2 cellular contexts compared by ENCODE assay signal in the genomic region with DNA sequence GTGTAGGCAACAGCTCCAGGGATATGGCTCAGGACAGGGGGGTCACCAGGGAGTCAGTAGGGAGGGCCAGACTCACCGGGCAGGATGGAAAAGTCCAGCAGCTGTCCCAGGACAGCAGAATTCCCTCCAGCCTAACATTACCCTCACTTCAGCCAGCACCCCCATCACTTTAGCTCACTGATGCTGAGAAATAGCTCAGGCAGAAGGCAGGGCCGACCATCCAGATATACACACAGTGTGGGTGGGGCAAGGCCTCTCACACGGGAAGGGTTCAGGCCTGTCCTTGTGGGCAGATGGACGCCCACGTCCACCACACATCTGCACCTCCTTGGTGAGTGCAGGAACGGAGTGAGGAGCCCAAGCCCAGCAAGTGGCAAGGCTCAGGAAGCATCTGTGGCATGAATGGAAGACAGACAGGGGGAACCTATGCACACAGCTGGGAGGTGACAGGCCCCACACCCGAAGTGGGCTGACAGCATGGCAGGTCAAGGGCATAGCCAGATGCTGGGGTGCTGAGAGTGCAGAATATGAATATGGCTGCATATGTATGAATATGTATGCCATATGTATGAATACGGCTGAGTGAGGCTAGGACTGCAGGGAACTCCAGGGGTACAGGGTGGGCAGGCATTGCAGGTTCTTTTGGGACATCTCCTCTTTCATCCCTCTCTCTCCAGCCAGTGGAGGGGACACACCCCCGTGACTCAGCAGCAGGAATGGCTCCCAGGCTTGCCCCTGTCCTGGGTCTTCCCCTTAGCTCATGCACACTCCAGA.
TF ChIP-seq lines count a peak whose summit lies in the region.

No MANE protein-coding gene starts in this region.

TF ChIP-seq in SK-N-SH treated with all-trans-retinoic acid at 6 μM for 48 hours, 23 proteins besides CTCF, POLR2A, EP300 and RAD21:
- TF ChIP-seq GLIS3 (CRISPR knock-in tag; IDR thresholded peaks at IDR 0.05) (no peak), ZNF565 (CRISPR knock-in tag; conservative IDR thresholded peaks at IDR 0.05; ENCODE audit: low read depth) (no peak), RARB (CRISPR knock-in tag; IDR thresholded peaks at IDR 0.05) (no peak), BACH2 (CRISPR knock-in tag; IDR thresholded peaks at IDR 0.05; ENCODE audit: borderline replicate concordance) (no peak), ISL1 (CRISPR knock-in tag; IDR thresholded peaks at IDR 0.05) (no peak), ARNTL (CRISPR knock-in tag; IDR thresholded peaks at IDR 0.05; ENCODE audit: borderline replicate concordance, low read depth) (no peak), ESRRG (CRISPR knock-in tag; IDR thresholded peaks at IDR 0.05) (no peak), SNAI2 (CRISPR knock-in tag; IDR thresholded peaks at IDR 0.05) (no peak), OSR1 (CRISPR knock-in tag; IDR thresholded peaks at IDR 0.05) (no peak), CSDC2 (CRISPR knock-in tag; IDR thresholded peaks at IDR 0.05) (no peak), ZFP30 (CRISPR knock-in tag; IDR thresholded peaks at IDR 0.05) (no peak), ZNF8 (CRISPR knock-in tag; IDR thresholded peaks at IDR 0.05) (no peak), TCF4 (CRISPR knock-in tag; IDR thresholded peaks at IDR 0.05; ENCODE audit: borderline replicate concordance) (no peak), ZNF70 (CRISPR knock-in tag; IDR thresholded peaks at IDR 0.05) (no peak), PPARA (CRISPR knock-in tag; IDR thresholded peaks at IDR 0.05; ENCODE audit: borderline replicate concordance) (no peak)
- TF ChIP-seq, protein P1, sequence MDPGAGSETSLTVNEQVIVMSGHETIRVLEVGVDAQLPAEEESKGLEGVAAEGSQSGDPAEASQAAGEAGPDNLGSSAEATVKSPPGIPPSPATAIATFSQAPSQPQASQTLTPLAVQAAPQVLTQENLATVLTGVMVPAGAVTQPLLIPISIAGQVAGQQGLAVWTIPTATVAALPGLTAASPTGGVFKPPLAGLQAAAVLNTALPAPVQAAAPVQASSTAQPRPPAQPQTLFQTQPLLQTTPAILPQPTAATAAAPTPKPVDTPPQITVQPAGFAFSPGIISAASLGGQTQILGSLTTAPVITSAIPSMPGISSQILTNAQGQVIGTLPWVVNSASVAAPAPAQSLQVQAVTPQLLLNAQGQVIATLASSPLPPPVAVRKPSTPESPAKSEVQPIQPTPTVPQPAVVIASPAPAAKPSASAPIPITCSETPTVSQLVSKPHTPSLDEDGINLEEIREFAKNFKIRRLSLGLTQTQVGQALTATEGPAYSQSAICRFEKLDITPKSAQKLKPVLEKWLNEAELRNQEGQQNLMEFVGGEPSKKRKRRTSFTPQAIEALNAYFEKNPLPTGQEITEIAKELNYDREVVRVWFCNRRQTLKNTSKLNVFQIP (CRISPR knock-in tag; IDR thresholded peaks at IDR 0.05; ENCODE audit: borderline replicate concordance, low read depth), result no peak
- TF ChIP-seq, protein P2, sequence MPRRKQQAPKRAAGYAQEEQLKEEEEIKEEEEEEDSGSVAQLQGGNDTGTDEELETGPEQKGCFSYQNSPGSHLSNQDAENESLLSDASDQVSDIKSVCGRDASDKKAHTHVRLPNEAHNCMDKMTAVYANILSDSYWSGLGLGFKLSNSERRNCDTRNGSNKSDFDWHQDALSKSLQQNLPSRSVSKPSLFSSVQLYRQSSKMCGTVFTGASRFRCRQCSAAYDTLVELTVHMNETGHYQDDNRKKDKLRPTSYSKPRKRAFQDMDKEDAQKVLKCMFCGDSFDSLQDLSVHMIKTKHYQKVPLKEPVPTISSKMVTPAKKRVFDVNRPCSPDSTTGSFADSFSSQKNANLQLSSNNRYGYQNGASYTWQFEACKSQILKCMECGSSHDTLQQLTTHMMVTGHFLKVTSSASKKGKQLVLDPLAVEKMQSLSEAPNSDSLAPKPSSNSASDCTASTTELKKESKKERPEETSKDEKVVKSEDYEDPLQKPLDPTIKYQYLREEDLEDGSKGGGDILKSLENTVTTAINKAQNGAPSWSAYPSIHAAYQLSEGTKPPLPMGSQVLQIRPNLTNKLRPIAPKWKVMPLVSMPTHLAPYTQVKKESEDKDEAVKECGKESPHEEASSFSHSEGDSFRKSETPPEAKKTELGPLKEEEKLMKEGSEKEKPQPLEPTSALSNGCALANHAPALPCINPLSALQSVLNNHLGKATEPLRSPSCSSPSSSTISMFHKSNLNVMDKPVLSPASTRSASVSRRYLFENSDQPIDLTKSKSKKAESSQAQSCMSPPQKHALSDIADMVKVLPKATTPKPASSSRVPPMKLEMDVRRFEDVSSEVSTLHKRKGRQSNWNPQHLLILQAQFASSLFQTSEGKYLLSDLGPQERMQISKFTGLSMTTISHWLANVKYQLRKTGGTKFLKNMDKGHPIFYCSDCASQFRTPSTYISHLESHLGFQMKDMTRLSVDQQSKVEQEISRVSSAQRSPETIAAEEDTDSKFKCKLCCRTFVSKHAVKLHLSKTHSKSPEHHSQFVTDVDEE (CRISPR knock-in tag; IDR thresholded peaks at IDR 0.05), result no peak
- TF ChIP-seq, protein P3, sequence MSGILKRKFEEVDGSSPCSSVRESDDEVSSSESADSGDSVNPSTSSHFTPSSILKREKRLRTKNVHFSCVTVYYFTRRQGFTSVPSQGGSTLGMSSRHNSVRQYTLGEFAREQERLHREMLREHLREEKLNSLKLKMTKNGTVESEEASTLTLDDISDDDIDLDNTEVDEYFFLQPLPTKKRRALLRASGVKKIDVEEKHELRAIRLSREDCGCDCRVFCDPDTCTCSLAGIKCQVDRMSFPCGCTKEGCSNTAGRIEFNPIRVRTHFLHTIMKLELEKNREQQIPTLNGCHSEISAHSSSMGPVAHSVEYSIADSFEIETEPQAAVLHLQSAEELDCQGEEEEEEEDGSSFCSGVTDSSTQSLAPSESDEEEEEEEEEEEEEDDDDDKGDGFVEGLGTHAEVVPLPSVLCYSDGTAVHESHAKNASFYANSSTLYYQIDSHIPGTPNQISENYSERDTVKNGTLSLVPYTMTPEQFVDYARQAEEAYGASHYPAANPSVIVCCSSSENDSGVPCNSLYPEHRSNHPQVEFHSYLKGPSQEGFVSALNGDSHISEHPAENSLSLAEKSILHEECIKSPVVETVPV (CRISPR knock-in tag; IDR thresholded peaks at IDR 0.05), result no peak
TF ChIP-seq in SK-N-SH treated with all-trans-retinoic acid at 6 μM for 48 hours: peak in this region for 0.

TF ChIP-seq in SK-N-SH, 30 proteins besides CTCF, POLR2A, EP300 and RAD21:
- no peak for TF ChIP-seq FOSL2 (IDR thresholded peaks at IDR 0.05; ENCODE audit: borderline replicate concordance, low read depth)
- no peak for TF ChIP-seq TCF12 (IDR thresholded peaks at IDR 0.05)
- no peak for TF ChIP-seq RFX5 (IDR thresholded peaks at IDR 0.05; ENCODE audit: low read length)
- no peak for TF ChIP-seq JUND (IDR thresholded peaks at IDR 0.05)
- TF ChIP-seq, protein P4, sequence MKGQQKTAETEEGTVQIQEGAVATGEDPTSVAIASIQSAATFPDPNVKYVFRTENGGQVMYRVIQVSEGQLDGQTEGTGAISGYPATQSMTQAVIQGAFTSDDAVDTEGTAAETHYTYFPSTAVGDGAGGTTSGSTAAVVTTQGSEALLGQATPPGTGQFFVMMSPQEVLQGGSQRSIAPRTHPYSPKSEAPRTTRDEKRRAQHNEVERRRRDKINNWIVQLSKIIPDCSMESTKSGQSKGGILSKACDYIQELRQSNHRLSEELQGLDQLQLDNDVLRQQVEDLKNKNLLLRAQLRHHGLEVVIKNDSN (IDR thresholded peaks at IDR 0.05; ENCODE audit: borderline replicate concordance, low read depth), result no peak
- TF ChIP-seq, protein P5, sequence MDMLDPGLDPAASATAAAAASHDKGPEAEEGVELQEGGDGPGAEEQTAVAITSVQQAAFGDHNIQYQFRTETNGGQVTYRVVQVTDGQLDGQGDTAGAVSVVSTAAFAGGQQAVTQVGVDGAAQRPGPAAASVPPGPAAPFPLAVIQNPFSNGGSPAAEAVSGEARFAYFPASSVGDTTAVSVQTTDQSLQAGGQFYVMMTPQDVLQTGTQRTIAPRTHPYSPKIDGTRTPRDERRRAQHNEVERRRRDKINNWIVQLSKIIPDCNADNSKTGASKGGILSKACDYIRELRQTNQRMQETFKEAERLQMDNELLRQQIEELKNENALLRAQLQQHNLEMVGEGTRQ (IDR thresholded peaks at IDR 0.05; ENCODE audit: borderline replicate concordance, low read depth, low read length), result no peak
- TF ChIP-seq GABPA (IDR thresholded peaks at IDR 0.05; ENCODE audit: low read depth), result no peak
- no peak for TF ChIP-seq CHD2 (IDR thresholded peaks at IDR 0.05; ENCODE audit: low read length, partially characterized antibody)
- TF ChIP-seq SIN3A (IDR thresholded peaks at IDR 0.05; ENCODE audit: borderline replicate concordance, low read depth, low read length), result no peak
TF ChIP-seq in SK-N-SH: peak in this region for 0.
